Comparison of ENCODE assay signal across 18 cellular contexts in genomic region chr13:74423434-74423833, GRCh38.
DNase-seq lines count a peak whose midpoint lies in the region; ATAC-seq, FAIRE-seq and TF ChIP-seq lines count a peak whose summit lies in the region.
"Had no signal": no experiment of that assay in that cellular context is flagged by ENCODE, and none has a peak within 500 bp of the region (broad histone marks: within the 10 kb centered on the region; RNA-seq: fewer than 3 reads in every experiment).

No MANE protein-coding gene starts in this region.

- H3K27ac ChIP-seq in osteoblast (ENCODE audit: low read depth, low read length) = no peak overlapping the region
- H3K27ac ChIP-seq: C4-2B, GM23248 had no signal

- TF ChIP-seq CTCF in choroid plexus epithelial cell (conservative IDR thresholded peaks at IDR 0.05; ENCODE audit: low read depth, low read length) = no peak
- no peak for TF ChIP-seq CTCF in osteoblast (IDR thresholded peaks at IDR 0.05; ENCODE audit: extremely low read depth, low read depth, low read length)

- DNase-seq in LHCN-M2 (ENCODE audit: low read depth) (peak; percentile 37), amniotic epithelial cell (ENCODE audit: low read depth) (peak; percentile 1), choroid plexus epithelial cell (ENCODE audit: low read depth) (peak; percentile 1), osteoblast (ENCODE audit: insufficient read length, low spot score, missing footprints) (peak; percentile 32), medulla oblongata (ENCODE audit: extremely low spot score) (no peak), frontal cortex (ENCODE audit: low spot score in 2 of 2) (no peak), NCI-H69 (lab: John Stamatoyannopoulos, UW) (no peak)
- DNase-seq: AML-193; Caco-2; CD4-positive, alpha-beta T cell; GF-D8; GM23248 had no signal

- H3K4me1 ChIP-seq in osteoblast (ENCODE audit: insufficient read depth, low read length) = peaks cover 6% of the 10 kb centered on the region
- H3K4me1 ChIP-seq: Caco-2, HAP-1 had no signal

- FAIRE-seq in frontal cortex (lab: Jason Lieb, UNC) = no peak
- FAIRE-seq: A204.1, D721Med, GM19239 had no signal

- ATAC-seq in GM19395 (IDR thresholded peaks at IDR 0.05; ENCODE audit: unreplicated experiment) = no peak

- no peaks in the 10 kb centered on the region for H3K9me3 ChIP-seq in osteoblast (ENCODE audit: low read depth, low read length)
- H3K9me3 ChIP-seq: HAP-1 had no signal

- H3K4me3 ChIP-seq in choroid plexus epithelial cell (ENCODE audit: low read depth, low read length) (no peak overlapping the region), osteoblast (ENCODE audit: insufficient read depth, low read length) (no peak overlapping the region)
- H3K4me3 ChIP-seq: GM23248, HAP-1 had no signal

- no peaks in the 10 kb centered on the region for H4K20me1 ChIP-seq in osteoblast (ENCODE audit: insufficient read depth, low read length)

- H3K79me2 ChIP-seq in osteoblast (ENCODE audit: insufficient read depth, low read length) = no peaks in the 10 kb centered on the region

- H3K36me3 ChIP-seq in osteoblast (ENCODE audit: insufficient read depth, low read length) = no peaks in the 10 kb centered on the region
- H3K36me3 ChIP-seq: HAP-1 had no signal

- no peaks in the 10 kb centered on the region for H3K27me3 ChIP-seq in osteoblast (ENCODE audit: insufficient read depth, low read length)

- H2AFZ ChIP-seq in osteoblast (ENCODE audit: low read length) = no peak overlapping the region
- H2AFZ ChIP-seq: GM23248 had no signal

- H3K4me2 ChIP-seq in osteoblast (ENCODE audit: insufficient read depth, low read length) = no peak overlapping the region

Comparison
In these comparisons a context has a peak if more than half of its experiments do, and no peak if none do; other contexts are left out.
1. DNase-seq: peak in LHCN-M2 (single experiment), amniotic epithelial cell (single experiment), choroid plexus epithelial cell (single experiment) and osteoblast (single experiment); none in medulla oblongata (single experiment), frontal cortex (0 of 2) and NCI-H69 (single experiment).